7 cellular contexts compared by ENCODE assay signal in genomic region chr18:24075731-24076130, GRCh38.
DNase-seq lines count a peak whose midpoint lies in the region; ATAC-seq and TF ChIP-seq lines count a peak whose summit lies in the region.

No MANE protein-coding gene starts in this region.

- H3K4me3 ChIP-seq in HL-60 (replicated peaks; ENCODE audit: insufficient read depth, low read length) (no peak overlapping the region), MG63 (no peak overlapping the region)

- TF ChIP-seq CTCF in HL-60 (IDR thresholded peaks at IDR 0.05; ENCODE audit: insufficient read depth, low read length), result no peak

- H3K27me3 ChIP-seq in HL-60 (ENCODE audit: insufficient read depth, poor library complexity, severe bottlenecking) (no peaks in the 10 kb centered on the region), MG63 (no peaks in the 10 kb centered on the region)

- H3K27ac ChIP-seq in HL-60 (replicated peaks), result peak overlapping the region; percentile 26; the same call in 1 of the 2 replicates

- DNase-seq in EH (ENCODE audit: low read depth) (peak; percentile 7), HL-60 (ENCODE audit: low read depth in 1 of 2, low spot score in 1 of 2) (no peak), sciatic nerve (ENCODE audit: low spot score) (no peak), NCI-H1105 treated with DMSO at 0.1 percent for 48 hours (lab: John Stamatoyannopoulos, UW) (no peak), MG63 (no peak), NK-92 (lab: John Stamatoyannopoulos, UW; ENCODE audit: unreplicated experiment) (no peak)

- H3K27ac Mint-ChIP-seq in activated naive CD8-positive, alpha-beta T cell, result peak overlapping the region; percentile 88

- H3K36me3 Mint-ChIP-seq in activated naive CD8-positive, alpha-beta T cell, result peaks cover 16% of the 10 kb centered on the region

- no peaks in the 10 kb centered on the region for H3K9me3 Mint-ChIP-seq in activated naive CD8-positive, alpha-beta T cell (ENCODE audit: low read depth)

- no peaks in the 10 kb centered on the region for H3K36me3 ChIP-seq in MG63

- intact Hi-C loops in sciatic nerve (cut with DNase I), result no loop called here

- no peaks in the 10 kb centered on the region for H3K27me3 Mint-ChIP-seq in activated naive CD8-positive, alpha-beta T cell

- peak; percentile 21 for ATAC-seq in sciatic nerve

- H3K4me3 Mint-ChIP-seq in activated naive CD8-positive, alpha-beta T cell, result no peak overlapping the region

- H3K9me3 ChIP-seq in MG63, result no peaks in the 10 kb centered on the region

- peaks cover 44% of the 10 kb centered on the region for H3K4me1 Mint-ChIP-seq in activated naive CD8-positive, alpha-beta T cell (ENCODE audit: low read depth)
